ENCODE assay signal across 8 cellular contexts in genomic region chr4:110636677-110637407, GRCh38. TPM values are rescaled to one million over a fixed set of nuclear protein-coding genes. Genes with fewer than 3 reads are reported as not detected.
DNase-seq lines count a peak whose midpoint lies in the region.

No MANE protein-coding gene starts in this region.

- peak overlapping the region; percentile 60 for H3K4me3 ChIP-seq in H7 (ENCODE audit: insufficient read depth, low read depth, low read length)
- peak overlapping the region; percentile 43; the same call in 1 of the 2 replicates for H3K4me3 ChIP-seq in iPS DF 6.9 (ENCODE audit: low read length)
- peak overlapping the region; percentile 12 to 36 (median 20) for H3K4me3 ChIP-seq in skin epidermis

- no CpG with 5 or more reads among the region's 56 CpGs for WGBS in iPS DF 6.9 (ENCODE audit: insufficient coverage, insufficient read length)

- DNase-seq in H7 (peak; percentile 88), T1000 (lab: John Stamatoyannopoulos, UW) (peak; percentile 63), iPS DF 6.9 (ENCODE audit: low read depth, low spot score) (no peak), foreskin melanocyte (no peak), NCI-H2081 (lab: John Stamatoyannopoulos, UW) (no peak), hippocampal formation (lab: John Stamatoyannopoulos, UW) (no peak)
- DNase-seq in activated CD8-positive, alpha-beta memory T cell treated with anti-CD3 and anti-CD28 coated beads, Interleukin-2, amount 50 U/mL, for 48 hours = no peak

- H3K27ac ChIP-seq in iPS DF 6.9 (ENCODE audit: low read length) (no peak overlapping the region), skin epidermis (peak overlapping the region in 5 of 21 experiments; percentile 16 to 61 (median 29))

- peaks cover 90% of the 10 kb centered on the region for H3K27me3 ChIP-seq in H7 (ENCODE audit: control insufficient read depth, insufficient read depth, low read length)
- peaks cover 65% of the 10 kb centered on the region for H3K27me3 ChIP-seq in iPS DF 6.9 (ENCODE audit: control insufficient read depth, insufficient read depth, low read length)

- H3K4me1 ChIP-seq in iPS DF 6.9 (ENCODE audit: control insufficient read depth, insufficient read depth, low read length) = no peaks in the 10 kb centered on the region; the same call in none of the 2 replicates

- H3K9me3 ChIP-seq in iPS DF 6.9 (ENCODE audit: control insufficient read depth, insufficient read depth, low read length) = no peaks in the 10 kb centered on the region

- H3K36me3 ChIP-seq in H7 (replicated peaks; ENCODE audit: control insufficient read depth, insufficient read depth, low read length) (no peaks in the 10 kb centered on the region), iPS DF 6.9 (ENCODE audit: control insufficient read depth, insufficient read depth, low read length) (no peaks in the 10 kb centered on the region)

RNA-seq across cellular contexts. Expression of gene PITX2, which starts 14.0 kb away (rescaled TPM):
- 87.1 and 92.3 TPM in 2 replicates for total RNA-seq in H7 (2014; rRNA removed; shearing (Covaris generic))

Comparison
In these comparisons a context has a peak if more than half of its experiments do, and no peak if none do; other contexts are left out.
1. DNase-seq: peak in H7 (single experiment) and T1000 (single experiment); none in iPS DF 6.9 (single experiment), activated CD8-positive, alpha-beta memory T cell treated with anti-CD3 and anti-CD28 coated beads, Interleukin-2, amount 50 U/mL, for 48 hours (single experiment), foreskin melanocyte (single experiment), NCI-H2081 (0 of 2) and hippocampal formation (0 of 2).
2. Peak in every context shown above with its lines, with median percentiles within 50 percentile points of each other: H3K4me3 ChIP-seq.